13 cellular contexts compared by ENCODE assay signal in genomic region chr22:31627223-31627731, GRCh38. TPM values are rescaled to one million over a fixed set of nuclear protein-coding genes. Genes with fewer than 3 reads are reported as not detected.
DNase-seq lines count a peak whose midpoint lies in the region; ATAC-seq and TF ChIP-seq lines count a peak whose summit lies in the region.
"Had no signal": no experiment of that assay in that cellular context is flagged by ENCODE, and none has a peak within 500 bp of the region (broad histone marks: within the 10 kb centered on the region; RNA-seq: fewer than 3 reads in every experiment).

No MANE protein-coding gene starts in this region.

- H3K27me3 ChIP-seq in ovary (no peaks in the 10 kb centered on the region), HAP-1 (ENCODE audit: low read depth) (no peaks in the 10 kb centered on the region)

- no peaks in the 10 kb centered on the region for H3K27me3 Mint-ChIP-seq in CD14-positive monocyte (ENCODE audit: low read depth in 3 of 3)
- no peaks in the 10 kb centered on the region for H3K27me3 Mint-ChIP-seq in IgD-negative memory B cell
- no peaks in the 10 kb centered on the region for H3K27me3 Mint-ChIP-seq in central memory CD8-positive, alpha-beta T cell

- no peak for DNase-seq in CD14-positive monocyte (ENCODE audit: low spot score)
- no peak for DNase-seq in central memory CD8-positive, alpha-beta T cell (ENCODE audit: low spot score in 2 of 2)
- DNase-seq in ovary = peak; percentile 53 to 81 (median 67)
- no peak for DNase-seq in NOMO-1 (lab: John Stamatoyannopoulos, UW; ENCODE audit: unreplicated experiment in 2 of 2)
- no peak for DNase-seq in HAP-1 (ENCODE audit: low spot score in 2 of 2)
- DNase-seq: aorta, HFFc6, kidney glomerular epithelial cell, NCI-H1105, retina had no signal

- no peak overlapping the region for H3K4me3 ChIP-seq in ovary
- H3K4me3 ChIP-seq in HAP-1 = no peak overlapping the region

- 47 to 51% (median 51%) methylated on average over 7 to 8 of the region's 8 CpGs for WGBS in ovary, 3 donors

- H3K27ac Mint-ChIP-seq in CD14-positive monocyte (peak overlapping the region in 6 of 7 donors; percentile 36 to 82 (median 76)), IgD-negative memory B cell (peak overlapping the region; percentile 47 to 95 (median 90))
- peak overlapping the region; percentile 77 for H3K27ac Mint-ChIP-seq in central memory CD8-positive, alpha-beta T cell (ENCODE audit: low read depth)

- H3K4me1 ChIP-seq in ovary (ENCODE audit: insufficient read depth) (peaks cover 40% of the 10 kb centered on the region), HAP-1 (peaks cover 6% of the 10 kb centered on the region; the same call in 1 of the 2 replicates)

- intact Hi-C loops in CD14-positive monocyte (cut with micrococcal nuclease) = no loop called here
- intact Hi-C loops in ovary (cut with DNase I) = loop anchor here in 1 of 4 donors (5.0 kb wide), 1 partner anchor 65 kb away; no protein-coding TSS in a partner anchor

- H3K9me3 Mint-ChIP-seq in CD14-positive monocyte (no peaks in the 10 kb centered on the region), IgD-negative memory B cell (no peaks in the 10 kb centered on the region)
- no peaks in the 10 kb centered on the region for H3K9me3 Mint-ChIP-seq in central memory CD8-positive, alpha-beta T cell
- H3K9me3 Mint-ChIP-seq: HFFc6 had no signal

- in situ Hi-C loops in HAP-1 (cut with MboI; ENCODE audit: low sequenced_read_pairs) = no loop called here

- no peak for TF ChIP-seq EP300 in ovary (IDR thresholded peaks at IDR 0.05)

- TF ChIP-seq CTCF in CD14-positive monocyte (IDR thresholded peaks at IDR 0.05) (no peak), ovary (IDR thresholded peaks at IDR 0.05) (no peak)

- peaks cover 32% of the 10 kb centered on the region for H3K4me1 Mint-ChIP-seq in CD14-positive monocyte
- peaks cover 20 to 26% (median 20%) of the 10 kb centered on the region in 3 donors for H3K4me1 Mint-ChIP-seq in IgD-negative memory B cell
- peaks cover 41% of the 10 kb centered on the region for H3K4me1 Mint-ChIP-seq in central memory CD8-positive, alpha-beta T cell

- TF ChIP-seq POLR2A in ovary (IDR thresholded peaks at IDR 0.05) = no peak
- no peak for TF ChIP-seq POLR2A in GM18505 (IDR thresholded peaks at IDR 0.05; ENCODE audit: borderline replicate concordance, extremely low read depth, insufficient read depth, insufficient read length)

- H3K27ac ChIP-seq in ovary = peak overlapping the region in 1 of 2 donors; percentile 66

- H3K36me3 ChIP-seq in ovary = no peaks in the 10 kb centered on the region
- H3K36me3 ChIP-seq in HAP-1 (replicated peaks) = peaks cover under 1% of the 10 kb centered on the region; the same call in 1 of the 2 replicates

- H3K9me3 ChIP-seq in ovary = no peaks in the 10 kb centered on the region
- no peaks in the 10 kb centered on the region for H3K9me3 ChIP-seq in HAP-1

- H3K36me3 Mint-ChIP-seq in CD14-positive monocyte (peaks cover 46 to 74% of the 10 kb centered on the region in 2 donors), IgD-negative memory B cell (peaks cover 2% of the 10 kb centered on the region)
- H3K36me3 Mint-ChIP-seq in central memory CD8-positive, alpha-beta T cell (ENCODE audit: insufficient read depth) = peaks cover 34% of the 10 kb centered on the region

- no peak for ATAC-seq in central memory CD8-positive, alpha-beta T cell (replicated peaks; ENCODE audit: extremely low read depth, poor library complexity, severe bottlenecking)
- ATAC-seq in HG03025 (IDR thresholded peaks at IDR 0.05; ENCODE audit: low FRiP score, unreplicated experiment) (no peak), GM18505 (IDR thresholded peaks at IDR 0.05; ENCODE audit: unreplicated experiment) (no peak)

- H3K4me3 Mint-ChIP-seq in CD14-positive monocyte (no peak overlapping the region), IgD-negative memory B cell (peak overlapping the region in 1 of 4 donors; percentile 65)
- H3K4me3 Mint-ChIP-seq in central memory CD8-positive, alpha-beta T cell = peak overlapping the region; percentile 36
- H3K4me3 Mint-ChIP-seq: HFFc6 had no signal

RNA-seq across cellular contexts. Expression of gene PISD, which starts 34.7 kb away (rescaled TPM):
- polyA plus RNA-seq in CD14-positive monocyte (10 to 100 TPM; 38.1 to 45.3 TPM), IgD-negative memory B cell (20.7 TPM), ovary (10 to 100 TPM; 12.0 to 19.4 TPM)
- total RNA-seq in ovary = 10 to 100 TPM; 18.8 to 60.2 (median 34.1) TPM

Comparison
In these comparisons a context has a peak if more than half of its experiments do, and no peak if none do; other contexts are left out.
1. DNase-seq: peak in ovary (5 of 5); none in CD14-positive monocyte (single experiment), central memory CD8-positive, alpha-beta T cell (0 of 2), NOMO-1 (0 of 2) and HAP-1 (0 of 2).
2. Peak in every context shown above with its lines, with median percentiles within 50 percentile points of each other: H3K27ac Mint-ChIP-seq.